ENCODE assay signal across 15 cellular contexts in genomic region chr9:98455256-98455956, GRCh38.
DNase-seq lines count a peak whose midpoint lies in the region; ATAC-seq, FAIRE-seq and TF ChIP-seq lines count a peak whose summit lies in the region.
"Had no signal": no experiment of that assay in that cellular context is flagged by ENCODE, and none has a peak within 500 bp of the region (broad histone marks: within the 10 kb centered on the region; RNA-seq: fewer than 3 reads in every experiment).

No MANE protein-coding gene starts in this region.

- FAIRE-seq in HepG2 (lab: Jason Lieb, UNC), result no peak

- DNase-seq in HepG2 (ENCODE audit: low spot score) (no peak), right lobe of liver (no peak), mammary epithelial cell (peak; percentile 72), neural progenitor cell (ENCODE audit: low spot score) (no peak), NCI-H526 treated with DMSO at 0.1 percent for 48 hours (lab: John Stamatoyannopoulos, UW) (no peak), tibial artery (no peak), dedifferentiated amniotic fluid mesenchymal stem cell (ENCODE audit: extremely low spot score) (no peak), osteocyte (ENCODE audit: extremely low spot score, unreplicated experiment) (no peak)
- DNase-seq: CD4-positive, alpha-beta memory T cell; Karpas-422; MM.1S; NCI-H1092 treated with DMSO at 0.1 percent for 48 hours; NCI-H187; NK-92 treated with Interleukin-12 subunit alpha and Interleukin-12 subunit beta, amount 100 ng/mL, for 24 hours; SHP77 treated with DMSO at 0.1 percent for 48 hours had no signal

- ATAC-seq in HepG2, result no peak
- no peak for ATAC-seq in right lobe of liver

- H3K27ac ChIP-seq in HepG2 (ENCODE audit: extremely low read length, insufficient read depth, low read length) (no peak overlapping the region), right lobe of liver (no peak overlapping the region), mammary epithelial cell (ENCODE audit: insufficient read depth, low read depth, low read length) (no peak overlapping the region), neural progenitor cell (no peak overlapping the region), tibial artery (no peak overlapping the region)

- H3K27me3 ChIP-seq in HepG2 (ENCODE audit: control insufficient read depth in 1 of 2, insufficient read depth in 2 of 2, low read length in 2 of 2) (peaks cover 0 to 5% of the 10 kb centered on the region in 2 experiments; a peak in 3 of 5 replicates), right lobe of liver (no peaks in the 10 kb centered on the region), mammary epithelial cell (ENCODE audit: insufficient read depth, low read length) (no peaks in the 10 kb centered on the region), neural progenitor cell (no peaks in the 10 kb centered on the region), tibial artery (no peaks in the 10 kb centered on the region)

- BruUV-seq in HepG2 (replicated peaks; lab: Mats Ljungman, UMichigan), result no TSS peak
- TSS peak; percentile 80 for BruUV-seq in mammary epithelial cell (replicated peaks; lab: Mats Ljungman, UMichigan)

- no peaks in the 10 kb centered on the region for H4K20me1 ChIP-seq in HepG2 (ENCODE audit: insufficient read depth, low read length)
- H4K20me1 ChIP-seq in mammary epithelial cell (ENCODE audit: insufficient read depth, low read length), result no peaks in the 10 kb centered on the region
- no peaks in the 10 kb centered on the region for H4K20me1 ChIP-seq in neural progenitor cell (ENCODE audit: low read depth)

- CTCF ChIA-PET in HepG2 (lab: Yijun Ruan, JAX; ENCODE audit: low intra/inter-chr PET ratio, low total read pairs), result no interaction called here
- CTCF ChIA-PET in mammary epithelial cell (lab: Charles Lee; ENCODE audit: low non-redundant PET), result interaction anchor here (0.7 kb wide), 1 partner anchor 388 kb away, joined by 6 read pairs; no protein-coding TSS in a partner anchor

- H3K9ac ChIP-seq in HepG2 (ENCODE audit: insufficient read depth, low read depth, low read length) (no peak overlapping the region), mammary epithelial cell (ENCODE audit: insufficient read depth, low read length) (no peak overlapping the region), neural progenitor cell (no peak overlapping the region)

- H3K36me3 ChIP-seq in HepG2 (replicated peaks in 1 of 2; ENCODE audit: control insufficient read depth in 1 of 2, insufficient read depth in 2 of 2, low read length in 2 of 2) (no peaks in the 10 kb centered on the region), right lobe of liver (no peaks in the 10 kb centered on the region), mammary epithelial cell (ENCODE audit: insufficient read depth, low read length) (no peaks in the 10 kb centered on the region), neural progenitor cell (no peaks in the 10 kb centered on the region), tibial artery (no peaks in the 10 kb centered on the region)

- TF ChIP-seq POLR2A in HepG2 (IDR thresholded peaks at IDR 0.05; ENCODE audit: insufficient read depth in 1 of 2, low read depth in 2 of 2, low read length in 2 of 2) (no peak), right lobe of liver (IDR thresholded peaks at IDR 0.05) (no peak)

- in situ Hi-C loops in HepG2 (cut with HindIII; ENCODE audit: extremely low pct_ligation_motif_present, low pct_unique_long_range_greater_than_20kb) (no loop called here), mammary epithelial cell (cut with MboI; ENCODE audit: low sequenced_read_pairs in 2 of 2) (no loop called here)

- no peak overlapping the region for H3K4me2 ChIP-seq in HepG2 (ENCODE audit: low read depth, low read length)
- H3K4me2 ChIP-seq in mammary epithelial cell (ENCODE audit: insufficient read depth, low read depth, low read length), result peak overlapping the region; percentile 25
- H3K4me2 ChIP-seq in neural progenitor cell, result no peak overlapping the region

- TF ChIP-seq EP300 in HepG2 (IDR thresholded peaks at IDR 0.05; ENCODE audit: low read depth in 2 of 2, low read length in 2 of 2) (no peak), HepG2 (CRISPR knock-in tag; IDR thresholded peaks at IDR 0.05; ENCODE audit: borderline replicate concordance) (no peak)

- H3K27me3 Mint-ChIP-seq in neural progenitor cell (ENCODE audit: insufficient read depth, low read depth), result peaks cover 10% of the 10 kb centered on the region
- peaks cover 14% of the 10 kb centered on the region for H3K27me3 Mint-ChIP-seq in osteocyte (ENCODE audit: unreplicated experiment)

- H3K9me3 ChIP-seq in HepG2 (ENCODE audit: low read length) (peaks cover 6% of the 10 kb centered on the region), right lobe of liver (peaks cover 0 to 6% (median 0%) of the 10 kb centered on the region in 4 donors), mammary epithelial cell (replicated peaks; ENCODE audit: insufficient read depth, low read length) (peaks cover 4% of the 10 kb centered on the region), neural progenitor cell (ENCODE audit: low read depth) (no peaks in the 10 kb centered on the region), tibial artery (peaks cover 0 to 5% (median 0%) of the 10 kb centered on the region in 3 donors)

- no peak overlapping the region for H2AFZ ChIP-seq in HepG2 (ENCODE audit: low read length)
- H2AFZ ChIP-seq in mammary epithelial cell (ENCODE audit: low read depth, low read length), result peak overlapping the region; percentile 39
- H2AFZ ChIP-seq in neural progenitor cell (replicated peaks), result no peak overlapping the region

- no peaks in the 10 kb centered on the region for H3F3A ChIP-seq in neural progenitor cell (ENCODE audit: low read depth)

- no peaks in the 10 kb centered on the region for H3K4me1 ChIP-seq in HepG2 (ENCODE audit: insufficient read depth, low read length)
- no peaks in the 10 kb centered on the region for H3K4me1 ChIP-seq in right lobe of liver
- H3K4me1 ChIP-seq in mammary epithelial cell (ENCODE audit: insufficient read depth, low read length), result peaks cover 28% of the 10 kb centered on the region
- no peaks in the 10 kb centered on the region for H3K4me1 ChIP-seq in neural progenitor cell
- H3K4me1 ChIP-seq in tibial artery, result peaks cover 0 to 6% (median 0%) of the 10 kb centered on the region in 4 donors

- H3K4me3 ChIP-seq in HepG2 (replicated peaks in 1 of 3; ENCODE audit: insufficient read depth in 1 of 3, low read depth in 2 of 3, low read length in 3 of 3) (no peak overlapping the region), right lobe of liver (no peak overlapping the region), mammary epithelial cell (replicated peaks in 1 of 3; ENCODE audit: insufficient read depth in 1 of 3, low read depth in 2 of 3, low read length in 3 of 3) (no peak overlapping the region), neural progenitor cell (no peak overlapping the region), tibial artery (no peak overlapping the region)

- peak overlapping the region; percentile 54 for H3K27ac Mint-ChIP-seq in neural progenitor cell
- no peak overlapping the region for H3K27ac Mint-ChIP-seq in osteocyte (ENCODE audit: unreplicated experiment)
- H3K27ac Mint-ChIP-seq: CD4-positive, alpha-beta memory T cell had no signal

- no peak overlapping the region for H3K4me3 Mint-ChIP-seq in neural progenitor cell
- H3K4me3 Mint-ChIP-seq in osteocyte (ENCODE audit: unreplicated experiment), result no peak overlapping the region
- H3K4me3 Mint-ChIP-seq: CD4-positive, alpha-beta memory T cell had no signal

- dilution Hi-C loops in mammary epithelial cell (cut with HindIII; ENCODE audit: low sequenced_read_pairs), result no loop called here

- H3K36me3 Mint-ChIP-seq in neural progenitor cell (no peaks in the 10 kb centered on the region), osteocyte (ENCODE audit: unreplicated experiment) (no peaks in the 10 kb centered on the region)
- H3K36me3 Mint-ChIP-seq: CD4-positive, alpha-beta memory T cell had no signal

- peaks cover 4% of the 10 kb centered on the region for H3K4me1 Mint-ChIP-seq in neural progenitor cell
- peaks cover 3% of the 10 kb centered on the region for H3K4me1 Mint-ChIP-seq in osteocyte (ENCODE audit: unreplicated experiment)
- H3K4me1 Mint-ChIP-seq: CD4-positive, alpha-beta memory T cell had no signal

- 15% methylated on average over 8 of the region's 8 CpGs for WGBS in HepG2 (ENCODE audit: low lambda C conversion rate)
- 83% methylated on average over 4 of the region's 8 CpGs for WGBS in right lobe of liver (ENCODE audit: insufficient coverage, low coverage, low lambda C conversion rate, missing lambda C conversion rate)
- WGBS in mammary epithelial cell (ENCODE audit: low coverage, missing lambda C conversion rate), result 0% methylated on average over 8 of the region's 8 CpGs

- H3K79me2 ChIP-seq in HepG2 (ENCODE audit: insufficient read depth, low read length) (no peaks in the 10 kb centered on the region), mammary epithelial cell (ENCODE audit: insufficient read depth, low read length) (no peaks in the 10 kb centered on the region), neural progenitor cell (ENCODE audit: low read depth) (no peaks in the 10 kb centered on the region)

- no peak for TF ChIP-seq RAD21 in HepG2 (CRISPR knock-in tag; IDR thresholded peaks at IDR 0.05)

- POLR2A ChIA-PET in HepG2 (lab: Yijun Ruan, JAX), result no interaction called here

- H3K9me3 Mint-ChIP-seq in neural progenitor cell, result peaks cover 9% of the 10 kb centered on the region
- H3K9me3 Mint-ChIP-seq in osteocyte (ENCODE audit: unreplicated experiment), result peaks cover 12% of the 10 kb centered on the region

- TF ChIP-seq CTCF in HepG2 (CRISPR knock-in tag; IDR thresholded peaks at IDR 0.05), result no peak
- no peak for TF ChIP-seq CTCF in right lobe of liver (IDR thresholded peaks at IDR 0.05)
- TF ChIP-seq CTCF in mammary epithelial cell (conservative IDR thresholded peaks at IDR 0.05 in 1 of 2, IDR thresholded peaks at IDR 0.05 in 1 of 2; ENCODE audit: extremely low read depth in 1 of 2, insufficient read depth in 1 of 2, low read depth in 1 of 2, low read length in 2 of 2), result no peak
- no peak for TF ChIP-seq CTCF in neural progenitor cell (IDR thresholded peaks at IDR 0.05)
- TF ChIP-seq CTCF in tibial artery (IDR thresholded peaks at IDR 0.05), result no peak
- TF ChIP-seq CTCF in osteocyte (IDR thresholded peaks at IDR 0.05), result no peak

- intact Hi-C loops in HepG2 (cut with micrococcal nuclease; ENCODE audit: unreplicated experiment) (no loop called here), right lobe of liver (cut with DNase I) (no loop called here), mammary epithelial cell (cut with micrococcal nuclease) (no loop called here), tibial artery (cut with DNase I; ENCODE audit: low total_unique reads) (no loop called here)
